Comparison of ENCODE assay signal across 9 cellular contexts in the genomic region with DNA sequence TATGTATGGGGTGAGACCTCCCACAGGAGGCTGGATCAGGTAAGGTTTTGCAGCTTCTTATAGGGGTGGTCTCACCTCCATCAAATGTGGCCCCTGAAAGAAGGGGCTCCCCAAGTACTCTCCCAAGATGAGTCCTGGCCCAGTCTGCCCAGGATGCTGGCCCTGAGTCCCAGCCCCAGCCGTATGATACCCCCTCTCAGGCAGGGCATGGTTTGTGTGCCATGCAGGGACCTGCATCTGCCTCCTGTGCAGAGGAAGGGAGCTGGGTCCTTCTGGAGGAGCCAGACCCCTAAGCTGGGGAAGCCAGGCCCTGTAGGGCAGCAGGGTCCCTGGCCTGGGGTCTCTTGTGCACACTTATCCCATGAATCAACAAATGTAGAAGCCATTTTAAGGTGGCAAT. TPM values are rescaled to one million over a fixed set of nuclear protein-coding genes. Genes with fewer than 3 reads are reported as not detected.
"Had no signal": no experiment of that assay in that cellular context is flagged by ENCODE, and none has a peak within 500 bp of the region (broad histone marks: within the 10 kb centered on the region; RNA-seq: fewer than 3 reads in every experiment).

No MANE protein-coding gene starts in this region.

- FAIRE-seq: G401.6, GM12878, GM12891, GM12892, GM18507, GM19239 had no signal

- DNase-seq: GDM1, GF-D8 had no signal

- ATAC-seq: GM12878 had no signal

- H3K4me3 ChIP-seq: GM12878 had no signal

RNA-seq across cellular contexts. Expression of a gene that starts 35.1 kb away (rescaled TPM):
- total RNA-seq: G401, GM12878 had no signal
- polyA plus RNA-seq: GM12878 had no signal
